In the genomic region with DNA sequence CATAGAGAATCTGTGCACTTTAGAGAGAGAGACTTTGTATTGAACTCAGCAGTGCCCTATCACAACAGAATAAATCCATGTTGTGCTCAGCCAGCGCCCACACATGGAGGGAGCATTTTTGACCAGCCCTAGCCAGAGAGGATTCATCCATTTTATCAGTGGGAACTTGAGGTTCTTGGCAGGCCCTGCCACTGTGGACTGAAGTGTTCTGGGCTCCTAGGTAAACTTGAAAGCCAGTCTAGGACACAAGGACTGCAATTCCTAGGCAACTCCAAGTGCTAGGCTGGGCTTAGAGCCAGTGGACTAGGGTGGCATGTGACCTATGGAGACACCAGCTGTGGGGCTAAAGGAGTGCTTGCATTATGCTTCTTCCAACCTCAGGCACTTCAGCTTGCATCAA, we compare ENCODE assay signal across 22 cellular contexts.
"Had no signal": no experiment of that assay in that cellular context is flagged by ENCODE, and none has a peak within 500 bp of the region (broad histone marks: within the 10 kb centered on the region; RNA-seq: fewer than 3 reads in every experiment).

No MANE protein-coding gene starts in this region.

- H3K4me1 ChIP-seq: breast epithelium had no signal

- DNase-seq: activated B cell treated with CpG ODN at 0.5 μM for 24 hours; activated CD4-positive, alpha-beta T cell treated with anti-CD3 and anti-CD28 coated beads for 1 hour; activated CD4-positive, alpha-beta T cell treated with anti-CD3 and anti-CD28 coated beads, Interleukin-2, amount 10 ng/mL, durations not matched to agents 24 days and 14 days; activated CD4-positive, alpha-beta T cell treated with anti-CD3 and anti-CD28 coated beads, Interleukin-2, amount 50 U/mL, for 48 hours; activated CD8-positive, alpha-beta memory T cell treated with anti-CD3 and anti-CD28 coated beads, Interleukin-2, amount 10 ng/mL, durations not matched to agents 7 days and 5 days; activated effector memory CD4-positive, alpha-beta T cell treated with Interleukin-2 at 50 U/mL for 16 hours; activated naive CD4-positive, alpha-beta T cell; activated T-cell treated with anti-CD3 and anti-CD28 coated beads, Interleukin-2, amount 50 U/mL, for 24 hours; aorta; central memory CD4-positive, alpha-beta T cell; NCI-H1092; NCI-H1417; NCI-H1930; NCI-H345; NCI-H524; NCI-H748 treated with DMSO at 0.1 percent for 48 hours; SIG-M5; T-helper 17 cell; T-helper 9 cell had no signal

- H3K27ac ChIP-seq: breast epithelium, KMS-11 had no signal

- H3K4me2 ChIP-seq: KMS-11 had no signal

- ATAC-seq: activated CD8-positive, alpha-beta memory T cell treated with anti-CD3 and anti-CD28 coated beads, Interleukin-2, amount 10 ng/mL, durations not matched to agents 7 days and 5 days; Panc1; T-helper 17 cell had no signal

- H3K36me3 ChIP-seq: breast epithelium had no signal

- H3K27me3 ChIP-seq: breast epithelium had no signal

- H3K4me3 ChIP-seq: breast epithelium had no signal

- H3K9ac ChIP-seq: KMS-11 had no signal

- H3K9me3 ChIP-seq: breast epithelium had no signal
